In genomic region chr3:162175145-162175544, GRCh38 we compare ENCODE assay signal across 21 cellular contexts.
DNase-seq lines count a peak whose midpoint lies in the region; ATAC-seq, FAIRE-seq and TF ChIP-seq lines count a peak whose summit lies in the region.
"Had no signal": no experiment of that assay in that cellular context is flagged by ENCODE, and none has a peak within 500 bp of the region (broad histone marks: within the 10 kb centered on the region; RNA-seq: fewer than 3 reads in every experiment).

No MANE protein-coding gene starts in this region.

- intact Hi-C loops in IMR-90 (cut with micrococcal nuclease), result no loop called here
- intact Hi-C loops in K562 (cut with micrococcal nuclease), result no loop called here
- intact Hi-C loops in activated T-helper 1 cell treated with anti-CD3 and anti-CD28 coated beads, Interleukin-12 subunit alpha, Interleukin-12 subunit beta, Interleukin-2, Interleukin-4 antibody, amounts not matched to agents 30 ng/mL and 10 ng/mL and 1 ng/mL, durations not matched to agents 14 hours and 24 hours and 36 hours (cut with micrococcal nuclease), result no loop called here

- POLR2A ChIA-PET in A549 (lab: Yijun Ruan, JAX), result no interaction called here
- POLR2A ChIA-PET in IMR-90 (lab: Charles Lee; ENCODE audit: unreplicated experiment), result no interaction called here
- POLR2A ChIA-PET in K562 (lab: Yijun Ruan, JAX), result no interaction called here

- H2BK20ac ChIP-seq in IMR-90 (ENCODE audit: low read depth, low read length), result no peak overlapping the region

- H2BK15ac ChIP-seq in IMR-90 (ENCODE audit: low read depth, low read length), result no peak overlapping the region

- H4K8ac ChIP-seq in IMR-90 (ENCODE audit: low read depth in 2 of 2, low read length in 2 of 2), result no peak overlapping the region

- H3K4me3 ChIP-seq in A549, result no peak overlapping the region
- no peak overlapping the region for H3K4me3 ChIP-seq in IMR-90 (ENCODE audit: insufficient read depth, low read depth, low read length)
- H3K4me3 ChIP-seq in K562, result no peak overlapping the region
- H3K4me3 ChIP-seq: BLaER1 treated with 17β-estradiol and CSF1 and Interleukin-3, amounts not matched to agents 10 nM and 100 nM had no signal

- H3K9me3 Mint-ChIP-seq in activated T-helper 1 cell treated with anti-CD3 and anti-CD28 coated beads, Interleukin-12 subunit alpha, Interleukin-12 subunit beta, Interleukin-2, Interleukin-4 antibody, amounts not matched to agents 30 ng/mL and 10 ng/mL and 1 ng/mL, durations not matched to agents 14 hours and 24 hours and 36 hours, result no peaks in the 10 kb centered on the region

- no peak overlapping the region for H3K4me3 Mint-ChIP-seq in activated T-helper 1 cell treated with anti-CD3 and anti-CD28 coated beads, Interleukin-12 subunit alpha, Interleukin-12 subunit beta, Interleukin-2, Interleukin-4 antibody, amounts not matched to agents 30 ng/mL and 10 ng/mL and 1 ng/mL, durations not matched to agents 14 hours and 24 hours and 36 hours
- H3K4me3 Mint-ChIP-seq: B cell; CD4-positive, alpha-beta T cell; CD8-positive, alpha-beta T cell had no signal

- H3K14ac ChIP-seq in IMR-90 (replicated peaks; ENCODE audit: low read depth, low read length), result no peak overlapping the region

- no peaks in the 10 kb centered on the region for H3K79me1 ChIP-seq in IMR-90 (ENCODE audit: low read depth in 1 of 2, low read length in 2 of 2)

- H3K23ac ChIP-seq in IMR-90 (ENCODE audit: low read depth, low read length), result no peak overlapping the region

- H3K9me3 ChIP-seq in A549, result no peaks in the 10 kb centered on the region
- H3K9me3 ChIP-seq in IMR-90 (ENCODE audit: control insufficient read depth, insufficient read depth, low read length), result no peaks in the 10 kb centered on the region
- no peaks in the 10 kb centered on the region for H3K9me3 ChIP-seq in K562 (replicated peaks; ENCODE audit: control insufficient read depth, insufficient read depth, low read depth, low read length)
- H3K9me3 ChIP-seq: Caco-2 had no signal

- H3K36me3 ChIP-seq in IMR-90 (ENCODE audit: control insufficient read depth, insufficient read depth, low read length) (no peaks in the 10 kb centered on the region), K562 (ENCODE audit: control insufficient read depth, insufficient read depth, low read length) (no peaks in the 10 kb centered on the region)
- H3K36me3 ChIP-seq: BLaER1 treated with 17β-estradiol and CSF1 and Interleukin-3, amounts not matched to agents 10 nM and 100 nM had no signal

- no peak overlapping the region for H2AK9ac ChIP-seq in IMR-90 (replicated peaks; ENCODE audit: low read depth, low read length, poor library complexity)

- no peaks in the 10 kb centered on the region for H3K79me2 ChIP-seq in K562 (ENCODE audit: control insufficient read depth, insufficient read depth, low read length)

- H3K9me1 ChIP-seq in IMR-90 (ENCODE audit: insufficient read depth, low read length) (no peaks in the 10 kb centered on the region), K562 (ENCODE audit: control insufficient read depth, insufficient read depth, low read length) (no peaks in the 10 kb centered on the region)

- DNase-seq in A549 (ENCODE audit: low read depth in 1 of 2, low spot score in 1 of 2) (no peak), IMR-90 (no peak), K562 (ENCODE audit: extremely low read depth in 1 of 4, low spot score in 3 of 4) (no peak), left lobe of liver (ENCODE audit: low spot score) (no peak)
- no peak for DNase-seq in activated T-helper 1 cell treated with anti-CD3 and anti-CD28 coated beads, Interleukin-12 subunit alpha, Interleukin-12 subunit beta, Interleukin-2, Interleukin-4 antibody, amounts not matched to agents 30 ng/mL and 10 ng/mL and 1 ng/mL, durations not matched to agents 14 hours and 24 hours and 36 hours (ENCODE audit: low spot score)
- DNase-seq: 8988T; AML-193; Caco-2; Calu3; CD4-positive, alpha-beta T cell; CD8-positive, alpha-beta T cell; DMS79 treated with DMSO at 0.1 percent for 48 hours; GF-D8 had no signal

- H4K5ac ChIP-seq in IMR-90 (ENCODE audit: low read depth, low read length), result no peak overlapping the region

- BruUV-seq in IMR-90 (replicated peaks; lab: Mats Ljungman, UMichigan) (no TSS peak), K562 (replicated peaks; lab: Mats Ljungman, UMichigan) (no TSS peak)

- H2BK5ac ChIP-seq in IMR-90 (ENCODE audit: low read depth, low read length, poor library complexity, severe bottlenecking), result no peak overlapping the region

- H2AK5ac ChIP-seq in IMR-90 (ENCODE audit: low read depth, low read length), result no peak overlapping the region

- FAIRE-seq in A549 (lab: Jason Lieb, UNC), result no peak
- FAIRE-seq in K562 (lab: Jason Lieb, UNC), result no peak
- FAIRE-seq: A204.1, D721Med, G401.6, GM12891 had no signal

- in situ Hi-C loops in IMR-90 (cut with MboI; ENCODE audit: low sequenced_read_pairs), result no loop called here
- in situ Hi-C loops in K562 (cut with MboI), result no loop called here

- H4K91ac ChIP-seq in IMR-90 (ENCODE audit: insufficient read depth, low read depth, low read length), result no peak overlapping the region

- ATAC-seq in A549 (no peak), IMR-90 (ENCODE audit: low read depth) (no peak), K562 (no peak), left lobe of liver (no peak), GM18868 (IDR thresholded peaks at IDR 0.05; ENCODE audit: unreplicated experiment) (no peak)
- ATAC-seq: CD8-positive, alpha-beta T cell had no signal

- H3K27me3 ChIP-seq in IMR-90 (ENCODE audit: control insufficient read depth, insufficient read depth, low read length), result no peaks in the 10 kb centered on the region
- no peaks in the 10 kb centered on the region for H3K27me3 ChIP-seq in K562 (ENCODE audit: control insufficient read depth in 2 of 2, insufficient read depth in 2 of 2, low read length in 2 of 2)
- H3K27me3 ChIP-seq: BLaER1 treated with 17β-estradiol and CSF1 and Interleukin-3, amounts not matched to agents 10 nM and 100 nM had no signal

- H3K4ac ChIP-seq in IMR-90 (ENCODE audit: low read depth, low read length), result no peak overlapping the region

- H3K18ac ChIP-seq in IMR-90 (ENCODE audit: low read depth, low read length), result no peak overlapping the region

- no peak for TF ChIP-seq CTCF in A549 (IDR thresholded peaks at IDR 0.05)
- TF ChIP-seq CTCF in IMR-90 (conservative IDR thresholded peaks at IDR 0.05; ENCODE audit: low read depth, low read length), result no peak
- TF ChIP-seq CTCF in K562 (IDR thresholded peaks at IDR 0.05 in 2 of 3, conservative IDR thresholded peaks at IDR 0.05 in 1 of 3; ENCODE audit: insufficient read depth in 2 of 3, low read depth in 1 of 3, low read length in 3 of 3), result no peak

- H3K4me1 Mint-ChIP-seq in activated T-helper 1 cell treated with anti-CD3 and anti-CD28 coated beads, Interleukin-12 subunit alpha, Interleukin-12 subunit beta, Interleukin-2, Interleukin-4 antibody, amounts not matched to agents 30 ng/mL and 10 ng/mL and 1 ng/mL, durations not matched to agents 14 hours and 24 hours and 36 hours (ENCODE audit: low read depth), result no peaks in the 10 kb centered on the region
- H3K4me1 Mint-ChIP-seq: B cell had no signal

- no peak for TF ChIP-seq POLR2A in A549 (IDR thresholded peaks at IDR 0.05; ENCODE audit: low read length)
- no peak for TF ChIP-seq POLR2A in IMR-90 (IDR thresholded peaks at IDR 0.05; ENCODE audit: low read depth, low read length)
- no peak for TF ChIP-seq POLR2A in K562 (conservative IDR thresholded peaks at IDR 0.05)

- dilution Hi-C loops in IMR-90 (cut with HindIII; ENCODE audit: low sequenced_read_pairs, unreplicated experiment), result no loop called here

- TF ChIP-seq EP300 in A549 (IDR thresholded peaks at IDR 0.05) (no peak), K562 (IDR thresholded peaks at IDR 0.05; ENCODE audit: low read length) (no peak)

- H2BK120ac ChIP-seq in IMR-90 (ENCODE audit: low read depth, low read length), result no peak overlapping the region

- H2AFZ ChIP-seq in IMR-90 (replicated peaks; ENCODE audit: low read length, poor library complexity) (no peak overlapping the region), K562 (ENCODE audit: low read depth, low read length) (no peak overlapping the region)

- no peaks in the 10 kb centered on the region for H3K36me3 Mint-ChIP-seq in activated T-helper 1 cell treated with anti-CD3 and anti-CD28 coated beads, Interleukin-12 subunit alpha, Interleukin-12 subunit beta, Interleukin-2, Interleukin-4 antibody, amounts not matched to agents 30 ng/mL and 10 ng/mL and 1 ng/mL, durations not matched to agents 14 hours and 24 hours and 36 hours (ENCODE audit: low read depth)
- H3K36me3 Mint-ChIP-seq: CD8-positive, alpha-beta T cell had no signal

- no peaks in the 10 kb centered on the region for H4K20me1 ChIP-seq in IMR-90 (ENCODE audit: insufficient read depth, low read length)
- no peaks in the 10 kb centered on the region for H4K20me1 ChIP-seq in K562 (replicated peaks; ENCODE audit: control insufficient read depth, insufficient read depth, low read length)
- H4K20me1 ChIP-seq: BLaER1 treated with 17β-estradiol and CSF1 and Interleukin-3, amounts not matched to agents 10 nM and 100 nM had no signal

- no peak overlapping the region for H3K9ac ChIP-seq in IMR-90 (ENCODE audit: low read depth, low read length)
- no peak overlapping the region for H3K9ac ChIP-seq in K562 (ENCODE audit: insufficient read depth in 1 of 2, low read depth in 2 of 2, low read length in 2 of 2)
- H3K9ac ChIP-seq: BLaER1 treated with 17β-estradiol and CSF1 and Interleukin-3, amounts not matched to agents 10 nM and 100 nM had no signal

- CTCF ChIA-PET in A549 (lab: Yijun Ruan, JAX) (no interaction called here), IMR-90 (lab: Yijun Ruan, JAX) (no interaction called here), K562 (lab: Yijun Ruan, JAX; ENCODE audit: low intra/inter-chr PET ratio) (no interaction called here)

- no peak overlapping the region for H3K27ac Mint-ChIP-seq in activated T-helper 1 cell treated with anti-CD3 and anti-CD28 coated beads, Interleukin-12 subunit alpha, Interleukin-12 subunit beta, Interleukin-2, Interleukin-4 antibody, amounts not matched to agents 30 ng/mL and 10 ng/mL and 1 ng/mL, durations not matched to agents 14 hours and 24 hours and 36 hours
- H3K27ac Mint-ChIP-seq: B cell; CD4-positive, alpha-beta T cell; CD8-positive, alpha-beta T cell had no signal

- no peaks in the 10 kb centered on the region for H3K27me3 Mint-ChIP-seq in activated T-helper 1 cell treated with anti-CD3 and anti-CD28 coated beads, Interleukin-12 subunit alpha, Interleukin-12 subunit beta, Interleukin-2, Interleukin-4 antibody, amounts not matched to agents 30 ng/mL and 10 ng/mL and 1 ng/mL, durations not matched to agents 14 hours and 24 hours and 36 hours (ENCODE audit: insufficient read depth)
- H3K27me3 Mint-ChIP-seq: B cell; CD4-positive, alpha-beta T cell had no signal

- H3K27ac ChIP-seq in A549 (no peak overlapping the region), IMR-90 (ENCODE audit: insufficient read depth, low read length) (no peak overlapping the region), K562 (ENCODE audit: extremely low read depth, low read depth, low read length) (no peak overlapping the region)
- H3K27ac ChIP-seq: BLaER1 treated with 17β-estradiol and CSF1 and Interleukin-3, amounts not matched to agents 10 nM and 100 nM; C4-2B had no signal

- H3K4me2 ChIP-seq in A549 (no peak overlapping the region), IMR-90 (ENCODE audit: low read depth, low read length) (no peak overlapping the region), K562 (ENCODE audit: insufficient read depth, low read length) (no peak overlapping the region)
- H3K4me2 ChIP-seq: BLaER1 treated with 17β-estradiol and CSF1 and Interleukin-3, amounts not matched to agents 10 nM and 100 nM had no signal

- TF ChIP-seq RAD21 in A549 (conservative IDR thresholded peaks at IDR 0.05 in 1 of 2, IDR thresholded peaks at IDR 0.05 in 1 of 2), result no peak
- TF ChIP-seq RAD21 in IMR-90 (IDR thresholded peaks at IDR 0.05; ENCODE audit: low read length), result no peak
- no peak for TF ChIP-seq RAD21 in K562 (CRISPR knock-in tag; conservative IDR thresholded peaks at IDR 0.05 in 1 of 2, IDR thresholded peaks at IDR 0.05 in 1 of 2)

- WGBS in A549 (ENCODE audit: missing lambda C conversion rate), result 59% methylated on average over 4 of the region's 4 CpGs
- no CpG with 5 or more reads among the region's 4 CpGs for WGBS in IMR-90 (ENCODE audit: extremely low coverage in 2 of 2, insufficient read length in 1 of 2), 2 experiments
- 7% methylated on average over 4 of the region's 4 CpGs for WGBS in K562 (ENCODE audit: insufficient coverage, low coverage, missing lambda C conversion rate)

- H3K56ac ChIP-seq in IMR-90 (ENCODE audit: extremely low read depth, insufficient read depth, low read length), result no peak overlapping the region

- H3K4me1 ChIP-seq in A549 (no peaks in the 10 kb centered on the region), IMR-90 (ENCODE audit: control insufficient read depth, insufficient read depth, low read length) (0 out of 2 replicates have a peak, but pooled peaks cover 2% of the 10 kb centered on the region), K562 (replicated peaks in 1 of 2; ENCODE audit: control insufficient read depth in 2 of 2, insufficient read depth in 2 of 2, low read length in 2 of 2) (no peaks in the 10 kb centered on the region)
- H3K4me1 ChIP-seq: Caco-2 had no signal

Comparison
In these comparisons a context has a peak if more than half of its experiments do, and no peak if none do; other contexts are left out.
1. Of the 35 proteins assayed by ChIP-seq in both K562 and A549: peak only in K562: none; only in A549: MAFK; in both: none; in neither: 34.